ENCODE assay signal across 16 cellular contexts in genomic region chr5:75632321-75632720, GRCh38. TPM values are rescaled to one million over a fixed set of nuclear protein-coding genes. Genes with fewer than 3 reads are reported as not detected.
A peak's percentile ranks its signal among the peaks of the same experiment; 100 is the strongest.
DNase-seq lines count a peak whose midpoint lies in the region; ATAC-seq and TF ChIP-seq lines count a peak whose summit lies in the region.
"Had no signal": no experiment of that assay in that cellular context is flagged by ENCODE, and none has a peak within 500 bp of the region (broad histone marks: within the 10 kb centered on the region; RNA-seq: fewer than 3 reads in every experiment).

No MANE protein-coding gene starts in this region.

- no peak overlapping the region for H3K27ac ChIP-seq in esophagus muscularis mucosa (replicated peaks in 1 of 4)
- H3K27ac ChIP-seq: BLaER1 treated with 17β-estradiol and CSF1 and Interleukin-3, amounts not matched to agents 10 nM and 100 nM; HL-60 had no signal

- TF ChIP-seq EP300 in esophagus muscularis mucosa (IDR thresholded peaks at IDR 0.05), result no peak

- H3K27me3 ChIP-seq in esophagus muscularis mucosa, result no peaks in the 10 kb centered on the region
- H3K27me3 ChIP-seq: BLaER1 treated with 17β-estradiol and CSF1 and Interleukin-3, amounts not matched to agents 10 nM and 100 nM had no signal

- TF ChIP-seq CTCF in esophagus muscularis mucosa (IDR thresholded peaks at IDR 0.05), result no peak

- DNase-seq in Right ventricle myocardium inferior (ENCODE audit: missing footprints), result no peak
- DNase-seq in cardiac septum (ENCODE audit: low spot score), result no peak
- peak; percentile 21 for DNase-seq in esophagus muscularis mucosa (ENCODE audit: extremely low spot score)
- DNase-seq in left cardiac atrium, result no peak
- DNase-seq in D341Med (ENCODE audit: low spot score), result no peak
- no peak for DNase-seq in stimulated activated CD4-positive, alpha-beta T cell treated with anti-CD3 and anti-CD28 coated beads, Interleukin-4, amount 100 ng/mL, for 4 hours
- DNase-seq in DMS 273 (lab: John Stamatoyannopoulos, UW; ENCODE audit: unreplicated experiment), result no peak
- DNase-seq: Calu3; CD8-positive, alpha-beta T cell; HFFc6 had no signal

- no peaks in the 10 kb centered on the region for H3K36me3 ChIP-seq in esophagus muscularis mucosa
- H3K36me3 ChIP-seq: BLaER1 treated with 17β-estradiol and CSF1 and Interleukin-3, amounts not matched to agents 10 nM and 100 nM had no signal

- ATAC-seq in Right ventricle myocardium inferior, result peak; percentile 79
- peak; percentile 47 to 91 for ATAC-seq in left cardiac atrium
- ATAC-seq: CD8-positive, alpha-beta T cell; GM23338; HCT116 had no signal

- H3K9me3 ChIP-seq in esophagus muscularis mucosa, result no peaks in the 10 kb centered on the region
- H3K9me3 ChIP-seq: BLaER1 treated with 17β-estradiol and CSF1 and Interleukin-3, amounts not matched to agents 10 nM and 100 nM had no signal

- 96% methylated on average over 1 of the region's 1 CpG for WGBS in esophagus muscularis mucosa

- TF ChIP-seq POLR2A in esophagus muscularis mucosa (IDR thresholded peaks at IDR 0.05; ENCODE audit: low read depth), result no peak

- intact Hi-C loops in Right ventricle myocardium inferior (cut with DNase I), result no loop called here
- intact Hi-C loops in cardiac septum (cut with DNase I), result no loop called here
- intact Hi-C loops in esophagus muscularis mucosa (cut with DNase I), result no loop called here
- intact Hi-C loops in left cardiac atrium (cut with DNase I), result no loop called here

- no peaks in the 10 kb centered on the region for H3K4me1 ChIP-seq in esophagus muscularis mucosa

- no peak overlapping the region for H3K4me3 ChIP-seq in esophagus muscularis mucosa
- H3K4me3 ChIP-seq: BLaER1 treated with 17β-estradiol and CSF1 and Interleukin-3, amounts not matched to agents 10 nM and 100 nM; GM23338 had no signal

RNA-seq across cellular contexts. Expression of gene ANKDD1B, which starts 21.1 kb away (rescaled TPM):
- total RNA-seq in Right ventricle myocardium inferior (0.24 TPM), cardiac septum (0.38 TPM), esophagus muscularis mucosa (under 1 TPM in 2 of 4 donors, not detected in 2; 0.33 to 0.83 TPM), left cardiac atrium (under 1 TPM in 1 of 2 donors, not detected in 1; 0.21 TPM)
- total RNA-seq: A172; CD8-positive, alpha-beta T cell; HT1080 had no signal
